In the genomic region with DNA sequence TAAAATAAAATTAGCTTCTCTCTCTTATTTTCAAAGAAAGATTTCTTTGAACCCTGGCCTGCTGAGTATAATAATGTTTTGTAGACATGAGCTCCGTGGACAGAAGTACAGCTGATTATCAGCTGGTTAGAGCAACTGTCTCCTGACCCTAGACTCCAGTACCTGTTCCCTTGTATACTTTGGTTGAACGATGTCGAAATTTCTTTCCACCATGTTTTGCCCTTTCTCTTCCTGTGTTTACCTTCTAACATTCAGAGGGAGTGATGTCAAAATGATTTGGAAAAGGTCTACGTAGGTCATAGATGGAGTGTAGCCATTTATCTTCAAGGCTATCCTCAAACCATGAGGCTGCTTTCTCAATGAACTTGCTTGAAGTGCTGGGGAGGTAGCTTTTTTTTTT, we compare ENCODE assay signal across 1 cellular context.
TF ChIP-seq lines count a peak whose summit lies in the region.

No MANE protein-coding gene starts in this region.

TF ChIP-seq in HepG2, 621 proteins besides CTCF, POLR2A, EP300 and RAD21 (continued from another document):
- TF ChIP-seq TFAP4 (IDR thresholded peaks at IDR 0.05; ENCODE audit: borderline replicate concordance, low read depth) (peak; percentile 63; the same call in 1 of the 2 replicates), FOXA1 (IDR thresholded peaks at IDR 0.05) (no peak), FOXA1 (CRISPR knock-in tag; IDR thresholded peaks at IDR 0.05) (peak; percentile 54; the same call in 1 of the 2 replicates), ZNF704 (CRISPR knock-in tag; IDR thresholded peaks at IDR 0.05; ENCODE audit: borderline replicate concordance) (no peak), CEBPG (CRISPR knock-in tag; IDR thresholded peaks at IDR 0.05) (peak; percentile 48), HOXA9 (CRISPR knock-in tag; IDR thresholded peaks at IDR 0.05; ENCODE audit: borderline replicate concordance) (no peak), NCOA5 (CRISPR knock-in tag; IDR thresholded peaks at IDR 0.05) (no peak), ZBTB21 (CRISPR knock-in tag; IDR thresholded peaks at IDR 0.05) (peak; percentile 55; the same call in 1 of the 2 replicates), AHDC1 (CRISPR knock-in tag; IDR thresholded peaks at IDR 0.05; ENCODE audit: borderline replicate concordance) (no peak), ZNF678 (CRISPR knock-in tag; IDR thresholded peaks at IDR 0.05) (no peak), ZBTB4 (CRISPR knock-in tag; IDR thresholded peaks at IDR 0.05; ENCODE audit: borderline replicate concordance) (no peak), NKX3-1 (CRISPR knock-in tag; IDR thresholded peaks at IDR 0.05) (no peak)
